In genomic region chr15:77506311-77507150, GRCh38 we compare ENCODE assay signal across 9 cellular contexts.
A peak's percentile ranks its signal among the peaks of the same experiment; 100 is the strongest.
DNase-seq lines count a peak whose midpoint lies in the region; ATAC-seq and TF ChIP-seq lines count a peak whose summit lies in the region.
"Had no signal": no experiment of that assay in that cellular context is flagged by ENCODE, and none has a peak within 500 bp of the region (broad histone marks: within the 10 kb centered on the region; RNA-seq: fewer than 3 reads in every experiment).

No MANE protein-coding gene starts in this region.

- no peaks in the 10 kb centered on the region for H3K27me3 Mint-ChIP-seq in natural killer cell treated with Interleukin-12 subunit alpha and Interleukin-12 subunit beta and Interleukin-15 and Interleukin-18, amount 100 ng/mL, for 72 hours
- H3K27me3 Mint-ChIP-seq: activated naive CD8-positive, alpha-beta T cell treated with anti-CD3 and anti-CD28 coated beads, Interleukin-2, amount 10 ng/mL, durations not matched to agents 7 days and 5 days had no signal

- ATAC-seq in PC-3 = no peak
- no peak for ATAC-seq in HG03571 (IDR thresholded peaks at IDR 0.05; ENCODE audit: unreplicated experiment)
- ATAC-seq in natural killer cell treated with Interleukin-12 subunit alpha and Interleukin-12 subunit beta and Interleukin-15 and Interleukin-18, amount 100 ng/mL, for 72 hours = no peak

- no peak overlapping the region for H3K9ac ChIP-seq in PC-3 (ENCODE audit: low read length)

- POLR2A ChIA-PET in PC-3 (lab: Charles Lee; ENCODE audit: unreplicated experiment) = no interaction called here

- DNase-seq in DMS153 (lab: John Stamatoyannopoulos, UW) (peak; percentile 59), PC-3 (no peak), fibroblast of mammary gland (ENCODE audit: low read depth) (peak; percentile 22), osteoblast (ENCODE audit: insufficient read length, low spot score, missing footprints) (peak; percentile 81), OCI-M2 (lab: John Stamatoyannopoulos, UW; ENCODE audit: unreplicated experiment) (no peak)
- no peak for DNase-seq in natural killer cell treated with Interleukin-12 subunit alpha and Interleukin-12 subunit beta and Interleukin-15 and Interleukin-18, amount 100 ng/mL, for 72 hours (ENCODE audit: low spot score)
- no peak for DNase-seq in effector CD8-positive, alpha-beta T cell (lab: John Stamatoyannopoulos, UW)
- DNase-seq: activated naive CD8-positive, alpha-beta T cell treated with anti-CD3 and anti-CD28 coated beads, Interleukin-2, amount 10 ng/mL, durations not matched to agents 7 days and 5 days had no signal

- H3K79me2 ChIP-seq in PC-3 (ENCODE audit: low read length) = no peaks in the 10 kb centered on the region
- H3K79me2 ChIP-seq in osteoblast (ENCODE audit: insufficient read depth, low read length) = no peaks in the 10 kb centered on the region

- TF ChIP-seq CTCF in PC-3 (conservative IDR thresholded peaks at IDR 0.05; ENCODE audit: low read depth, low read length) (no peak), fibroblast of mammary gland (conservative IDR thresholded peaks at IDR 0.05; ENCODE audit: control insufficient read depth, insufficient read depth, low read depth, low read length) (no peak), osteoblast (IDR thresholded peaks at IDR 0.05; ENCODE audit: extremely low read depth, low read depth, low read length) (no peak)

- CTCF ChIA-PET in PC-3 (lab: Charles Lee) = no interaction called here

- H3K9me3 ChIP-seq in PC-3 (ENCODE audit: low read length) = no peaks in the 10 kb centered on the region
- no peaks in the 10 kb centered on the region for H3K9me3 ChIP-seq in osteoblast (ENCODE audit: low read depth, low read length)

- H3K27ac Mint-ChIP-seq in natural killer cell treated with Interleukin-12 subunit alpha and Interleukin-12 subunit beta and Interleukin-15 and Interleukin-18, amount 100 ng/mL, for 72 hours = peak overlapping the region in 1 of 2 donors; percentile 70
- H3K27ac Mint-ChIP-seq: activated naive CD8-positive, alpha-beta T cell treated with anti-CD3 and anti-CD28 coated beads, Interleukin-2, amount 10 ng/mL, durations not matched to agents 7 days and 5 days had no signal

- intact Hi-C loops in PC-3 (cut with micrococcal nuclease) = no loop called here

- H3K4me3 Mint-ChIP-seq in natural killer cell treated with Interleukin-12 subunit alpha and Interleukin-12 subunit beta and Interleukin-15 and Interleukin-18, amount 100 ng/mL, for 72 hours = no peak overlapping the region
- H3K4me3 Mint-ChIP-seq: activated naive CD8-positive, alpha-beta T cell treated with anti-CD3 and anti-CD28 coated beads, Interleukin-2, amount 10 ng/mL, durations not matched to agents 7 days and 5 days had no signal

- H3K27me3 ChIP-seq in PC-3 (ENCODE audit: low read length) = no peaks in the 10 kb centered on the region
- no peaks in the 10 kb centered on the region for H3K27me3 ChIP-seq in osteoblast (ENCODE audit: insufficient read depth, low read length)

- no peak overlapping the region for H2AFZ ChIP-seq in PC-3 (ENCODE audit: low read length)
- no peak overlapping the region for H2AFZ ChIP-seq in osteoblast (ENCODE audit: low read length)

- no peaks in the 10 kb centered on the region for H3K36me3 ChIP-seq in PC-3 (ENCODE audit: low read depth, low read length)
- no peaks in the 10 kb centered on the region for H3K36me3 ChIP-seq in osteoblast (ENCODE audit: insufficient read depth, low read length)

- H3K4me1 Mint-ChIP-seq in natural killer cell treated with Interleukin-12 subunit alpha and Interleukin-12 subunit beta and Interleukin-15 and Interleukin-18, amount 100 ng/mL, for 72 hours (ENCODE audit: low read depth in 2 of 2) = peaks cover 16 to 20% of the 10 kb centered on the region in 2 donors

- H3K4me3 ChIP-seq in PC-3 (ENCODE audit: low read length) (no peak overlapping the region), fibroblast of mammary gland (ENCODE audit: control insufficient read depth, low read depth, low read length) (no peak overlapping the region), osteoblast (ENCODE audit: insufficient read depth, low read length) (no peak overlapping the region)

- no peaks in the 10 kb centered on the region for H3K36me3 Mint-ChIP-seq in natural killer cell treated with Interleukin-12 subunit alpha and Interleukin-12 subunit beta and Interleukin-15 and Interleukin-18, amount 100 ng/mL, for 72 hours
- H3K36me3 Mint-ChIP-seq: activated naive CD8-positive, alpha-beta T cell treated with anti-CD3 and anti-CD28 coated beads, Interleukin-2, amount 10 ng/mL, durations not matched to agents 7 days and 5 days had no signal

- H3K9me2 ChIP-seq in PC-3 (replicated peaks; ENCODE audit: low read length) = no peaks in the 10 kb centered on the region

- H3K4me2 ChIP-seq in PC-3 (ENCODE audit: low read length) = peak overlapping the region; percentile 67
- H3K4me2 ChIP-seq in osteoblast (ENCODE audit: insufficient read depth, low read length) = peak overlapping the region; percentile 62

- no peaks in the 10 kb centered on the region for H3K9me3 Mint-ChIP-seq in natural killer cell treated with Interleukin-12 subunit alpha and Interleukin-12 subunit beta and Interleukin-15 and Interleukin-18, amount 100 ng/mL, for 72 hours
- H3K9me3 Mint-ChIP-seq: activated naive CD8-positive, alpha-beta T cell treated with anti-CD3 and anti-CD28 coated beads, Interleukin-2, amount 10 ng/mL, durations not matched to agents 7 days and 5 days had no signal

- H3F3A ChIP-seq in PC-3 (ENCODE audit: low read length, unreplicated experiment) = no peaks in the 10 kb centered on the region

- no peaks in the 10 kb centered on the region for H4K20me1 ChIP-seq in PC-3 (ENCODE audit: low read length)
- no peaks in the 10 kb centered on the region for H4K20me1 ChIP-seq in osteoblast (ENCODE audit: insufficient read depth, low read length)

- H3K4me1 ChIP-seq in PC-3 (ENCODE audit: insufficient read depth, low read length) = peaks cover 32% of the 10 kb centered on the region
- H3K4me1 ChIP-seq in osteoblast (ENCODE audit: insufficient read depth, low read length) = peaks cover 29% of the 10 kb centered on the region

- peak overlapping the region; percentile 88 for H3K27ac ChIP-seq in PC-3 (ENCODE audit: low read length)
- peak overlapping the region; percentile 4 for H3K27ac ChIP-seq in osteoblast (ENCODE audit: low read depth, low read length)

- no TSS peak for BruUV-seq in PC-3 (replicated peaks; lab: Mats Ljungman, UMichigan)

Comparison
In these comparisons a context has a peak if more than half of its experiments do, and no peak if none do; other contexts are left out.
1. DNase-seq: peak in DMS153 (single experiment), fibroblast of mammary gland (single experiment) and osteoblast (single experiment); none in PC-3 (single experiment), OCI-M2 (single experiment), natural killer cell treated with Interleukin-12 subunit alpha and Interleukin-12 subunit beta and Interleukin-15 and Interleukin-18, amount 100 ng/mL, for 72 hours (single experiment) and effector CD8-positive, alpha-beta T cell (single experiment).